Comparison of ENCODE assay signal across 8 cellular contexts in genomic region chr7:100745184-100745583, GRCh38. TPM values are rescaled to one million over a fixed set of nuclear protein-coding genes. Genes with fewer than 3 reads are reported as not detected.
A peak's percentile ranks its signal among the peaks of the same experiment; 100 is the strongest.
DNase-seq lines count a peak whose midpoint lies in the region; ATAC-seq lines count a peak whose summit lies in the region.

No MANE protein-coding gene starts in this region.

- intact Hi-C loops in activated T-helper 1 cell treated with anti-CD3 and anti-CD28 coated beads, Interleukin-12 subunit alpha, Interleukin-12 subunit beta, Interleukin-2, Interleukin-4 antibody, amounts not matched to agents 30 ng/mL and 10 ng/mL and 1 ng/mL, durations not matched to agents 14 hours and 24 hours and 36 hours (cut with micrococcal nuclease), result no loop called here

- peak overlapping the region; percentile 80 for H3K4me3 Mint-ChIP-seq in activated T-helper 1 cell treated with anti-CD3 and anti-CD28 coated beads, Interleukin-12 subunit alpha, Interleukin-12 subunit beta, Interleukin-2, Interleukin-4 antibody, amounts not matched to agents 30 ng/mL and 10 ng/mL and 1 ng/mL, durations not matched to agents 14 hours and 24 hours and 36 hours

- H3K4me1 Mint-ChIP-seq in activated T-helper 1 cell treated with anti-CD3 and anti-CD28 coated beads, Interleukin-12 subunit alpha, Interleukin-12 subunit beta, Interleukin-2, Interleukin-4 antibody, amounts not matched to agents 30 ng/mL and 10 ng/mL and 1 ng/mL, durations not matched to agents 14 hours and 24 hours and 36 hours (ENCODE audit: low read depth), result peaks cover 5% of the 10 kb centered on the region

- H3K27ac Mint-ChIP-seq in activated T-helper 1 cell treated with anti-CD3 and anti-CD28 coated beads, Interleukin-12 subunit alpha, Interleukin-12 subunit beta, Interleukin-2, Interleukin-4 antibody, amounts not matched to agents 30 ng/mL and 10 ng/mL and 1 ng/mL, durations not matched to agents 14 hours and 24 hours and 36 hours, result no peak overlapping the region

- H3K9me3 Mint-ChIP-seq in activated T-helper 1 cell treated with anti-CD3 and anti-CD28 coated beads, Interleukin-12 subunit alpha, Interleukin-12 subunit beta, Interleukin-2, Interleukin-4 antibody, amounts not matched to agents 30 ng/mL and 10 ng/mL and 1 ng/mL, durations not matched to agents 14 hours and 24 hours and 36 hours, result no peaks in the 10 kb centered on the region

- no peaks in the 10 kb centered on the region for H3K36me3 Mint-ChIP-seq in activated T-helper 1 cell treated with anti-CD3 and anti-CD28 coated beads, Interleukin-12 subunit alpha, Interleukin-12 subunit beta, Interleukin-2, Interleukin-4 antibody, amounts not matched to agents 30 ng/mL and 10 ng/mL and 1 ng/mL, durations not matched to agents 14 hours and 24 hours and 36 hours (ENCODE audit: low read depth)

- ATAC-seq in left lobe of liver, result no peak

- H3K27me3 Mint-ChIP-seq in activated T-helper 1 cell treated with anti-CD3 and anti-CD28 coated beads, Interleukin-12 subunit alpha, Interleukin-12 subunit beta, Interleukin-2, Interleukin-4 antibody, amounts not matched to agents 30 ng/mL and 10 ng/mL and 1 ng/mL, durations not matched to agents 14 hours and 24 hours and 36 hours (ENCODE audit: insufficient read depth), result peaks cover 15% of the 10 kb centered on the region

- DNase-seq in NCI-H345 (lab: John Stamatoyannopoulos, UW) (peak; percentile 39), NCI-H345 treated with DMSO at 0.1 percent for 48 hours (lab: John Stamatoyannopoulos, UW; ENCODE audit: unreplicated experiment) (no peak), globus pallidus (ENCODE audit: low spot score) (peak; percentile 36), retina (peak; percentile 73), left lobe of liver (ENCODE audit: low spot score) (no peak), NCI-H2081 (lab: John Stamatoyannopoulos, UW) (no peak), COLO668 (lab: John Stamatoyannopoulos, UW; ENCODE audit: unreplicated experiment) (no peak)
- DNase-seq in activated T-helper 1 cell treated with anti-CD3 and anti-CD28 coated beads, Interleukin-12 subunit alpha, Interleukin-12 subunit beta, Interleukin-2, Interleukin-4 antibody, amounts not matched to agents 30 ng/mL and 10 ng/mL and 1 ng/mL, durations not matched to agents 14 hours and 24 hours and 36 hours (ENCODE audit: low spot score), result peak; percentile 19

RNA-seq across cellular contexts. Expression of gene ZAN, which starts 11.8 kb away (rescaled TPM):
- not detected in 2 replicates for total RNA-seq in activated T-helper 1 cell treated with anti-CD3 and anti-CD28 coated beads, Interleukin-12 subunit alpha, Interleukin-12 subunit beta, Interleukin-2, Interleukin-4 antibody, amounts not matched to agents 30 ng/mL and 10 ng/mL and 1 ng/mL, durations not matched to agents 14 hours and 24 hours and 36 hours
- 0.03 TPM for total RNA-seq in left lobe of liver

RNA-seq across cellular contexts. Expression of gene EPO, which starts 24.9 kb away (rescaled TPM):
- not detected in 2 replicates for total RNA-seq in activated T-helper 1 cell treated with anti-CD3 and anti-CD28 coated beads, Interleukin-12 subunit alpha, Interleukin-12 subunit beta, Interleukin-2, Interleukin-4 antibody, amounts not matched to agents 30 ng/mL and 10 ng/mL and 1 ng/mL, durations not matched to agents 14 hours and 24 hours and 36 hours
- total RNA-seq in left lobe of liver, result 6.4 TPM

RNA-seq across cellular contexts. Expression of gene POP7, which starts 39.3 kb away (rescaled TPM):
- total RNA-seq in activated T-helper 1 cell treated with anti-CD3 and anti-CD28 coated beads, Interleukin-12 subunit alpha, Interleukin-12 subunit beta, Interleukin-2, Interleukin-4 antibody, amounts not matched to agents 30 ng/mL and 10 ng/mL and 1 ng/mL, durations not matched to agents 14 hours and 24 hours and 36 hours, result 82.7 and 84.4 TPM in 2 replicates
- 28.5 TPM for total RNA-seq in left lobe of liver

RNA-seq across cellular contexts. Expression of gene GIGYF1, which starts 51.1 kb away (rescaled TPM):
- 49.1 and 53.8 TPM in 2 replicates for total RNA-seq in activated T-helper 1 cell treated with anti-CD3 and anti-CD28 coated beads, Interleukin-12 subunit alpha, Interleukin-12 subunit beta, Interleukin-2, Interleukin-4 antibody, amounts not matched to agents 30 ng/mL and 10 ng/mL and 1 ng/mL, durations not matched to agents 14 hours and 24 hours and 36 hours
- 21.6 TPM for total RNA-seq in left lobe of liver

Comparison
In these comparisons a context has a peak if more than half of its experiments do, and no peak if none do; other contexts are left out.
1. DNase-seq: peak in NCI-H345 (single experiment), activated T-helper 1 cell treated with anti-CD3 and anti-CD28 coated beads, Interleukin-12 subunit alpha, Interleukin-12 subunit beta, Interleukin-2, Interleukin-4 antibody, amounts not matched to agents 30 ng/mL and 10 ng/mL and 1 ng/mL, durations not matched to agents 14 hours and 24 hours and 36 hours (single experiment), globus pallidus (single experiment) and retina (single experiment); none in NCI-H345 treated with DMSO at 0.1 percent for 48 hours (single experiment), left lobe of liver (single experiment), NCI-H2081 (0 of 2) and COLO668 (single experiment).